ENCODE assay signal across 9 cellular contexts in genomic region chr20:31260326-31260932, GRCh38. TPM values are rescaled to one million over a fixed set of nuclear protein-coding genes. Genes with fewer than 3 reads are reported as not detected.
DNase-seq lines count a peak whose midpoint lies in the region; ATAC-seq and TF ChIP-seq lines count a peak whose summit lies in the region.
"Had no signal": no experiment of that assay in that cellular context is flagged by ENCODE, and none has a peak within 500 bp of the region (broad histone marks: within the 10 kb centered on the region; RNA-seq: fewer than 3 reads in every experiment).

No MANE protein-coding gene starts in this region.

- no peaks in the 10 kb centered on the region for H3K27me3 ChIP-seq in OCI-LY3 (ENCODE audit: low read depth, low read length)

- no peak overlapping the region for H2AFZ ChIP-seq in OCI-LY3 (ENCODE audit: low read depth, low read length)

- peaks cover 14% of the 10 kb centered on the region for H3K27me3 Mint-ChIP-seq in Calu3 (ENCODE audit: unreplicated experiment)

- BruUV-seq in Calu3 (replicated peaks; lab: Mats Ljungman, UMichigan): no TSS peak

- ATAC-seq in HG02885 (IDR thresholded peaks at IDR 0.05; ENCODE audit: poor library complexity, unreplicated experiment): peak; percentile 56
- no peak for ATAC-seq in GM21515 (IDR thresholded peaks at IDR 0.05; ENCODE audit: unreplicated experiment)
- ATAC-seq in HG03045 (IDR thresholded peaks at IDR 0.05; ENCODE audit: unreplicated experiment): no peak
- ATAC-seq in HG02981 (IDR thresholded peaks at IDR 0.05; ENCODE audit: unreplicated experiment): no peak

- H4K20me1 ChIP-seq in OCI-LY3 (ENCODE audit: insufficient read depth, low read length): no peaks in the 10 kb centered on the region

- no peak overlapping the region for H3K4me3 Mint-ChIP-seq in Calu3 (ENCODE audit: low read depth, unreplicated experiment)

- intact Hi-C loops in Calu3 (cut with micrococcal nuclease; ENCODE audit: unreplicated experiment): no loop called here

- H3K9me3 Mint-ChIP-seq in Calu3 (ENCODE audit: low read depth, unreplicated experiment): no peaks in the 10 kb centered on the region

- no peak overlapping the region for H3K27ac ChIP-seq in OCI-LY3 (ENCODE audit: low read length)

- H3K27ac Mint-ChIP-seq in Calu3 (ENCODE audit: unreplicated experiment): no peak overlapping the region

- DNase-seq in Calu3: peak; percentile 48
- DNase-seq in fibroblast of mammary gland (ENCODE audit: low read depth): no peak
- no peak for DNase-seq in midbrain (lab: John Stamatoyannopoulos, UW)
- DNase-seq: effector CD8-positive, alpha-beta T cell had no signal

- H3K9ac ChIP-seq in OCI-LY3 (ENCODE audit: low read length): no peak overlapping the region

- no peaks in the 10 kb centered on the region for H3K4me1 ChIP-seq in OCI-LY3 (ENCODE audit: low read length)

- CTCF ChIA-PET in Calu3 (lab: Charles Lee): interaction anchor here (0.8 to 1.7 kb wide), 6 partner anchors 9 to 1727 kb away, joined by 3 to 9 read pairs (median 3); no protein-coding TSS in a partner anchor

- no peaks in the 10 kb centered on the region for H3K9me3 ChIP-seq in OCI-LY3 (ENCODE audit: insufficient read depth, low read length)

- H3K4me3 ChIP-seq in OCI-LY3 (ENCODE audit: low read length) (no peak overlapping the region), fibroblast of mammary gland (ENCODE audit: control insufficient read depth, low read depth, low read length) (no peak overlapping the region)

- H3K36me3 Mint-ChIP-seq in Calu3 (ENCODE audit: insufficient read depth, unreplicated experiment): no peaks in the 10 kb centered on the region

- peak; percentile 78 for TF ChIP-seq CTCF in Calu3 (IDR thresholded peaks at IDR 0.05; ENCODE audit: unreplicated experiment)
- peak; percentile 69 for TF ChIP-seq CTCF in OCI-LY3 (IDR thresholded peaks at IDR 0.05; ENCODE audit: low read depth, low read length)
- TF ChIP-seq CTCF in fibroblast of mammary gland (conservative IDR thresholded peaks at IDR 0.05; ENCODE audit: control insufficient read depth, insufficient read depth, low read depth, low read length): peak; percentile 11

- H3K79me2 ChIP-seq in OCI-LY3 (ENCODE audit: low read length): no peaks in the 10 kb centered on the region

- H3K4me2 ChIP-seq in OCI-LY3 (ENCODE audit: low read length): no peak overlapping the region

- H3K4me1 Mint-ChIP-seq in Calu3 (ENCODE audit: low read depth, unreplicated experiment): no peaks in the 10 kb centered on the region

- H3K36me3 ChIP-seq in OCI-LY3 (replicated peaks; ENCODE audit: low read depth, low read length): no peaks in the 10 kb centered on the region

RNA-seq across cellular contexts. Expression of gene DEFB115, which starts 3.0 kb away (rescaled TPM):
- total RNA-seq in Calu3 (2022): not detected in 2 replicates

RNA-seq across cellular contexts. Expression of gene DEFB116, which starts 48.0 kb away (rescaled TPM):
- total RNA-seq in Calu3 (2022): not detected in 2 replicates

Comparison
In these comparisons a context has a peak if more than half of its experiments do, and no peak if none do; other contexts are left out.
1. CTCF ChIP-seq: peak in every context shown above with its lines; median percentile 78 in Calu3; 69 in OCI-LY3; 11 in fibroblast of mammary gland.